Comparison of ENCODE assay signal across 25 cellular contexts in genomic region chr2:84477886-84478285, GRCh38. TPM values are rescaled to one million over a fixed set of nuclear protein-coding genes. Genes with fewer than 3 reads are reported as not detected.
"Had no signal": no experiment of that assay in that cellular context is flagged by ENCODE, and none has a peak within 500 bp of the region (broad histone marks: within the 10 kb centered on the region; RNA-seq: fewer than 3 reads in every experiment).

No MANE protein-coding gene starts in this region.

- H3K4me1 ChIP-seq: foreskin keratinocyte, tibial artery had no signal

- H3K27ac ChIP-seq: coronary artery, foreskin keratinocyte, lower lobe of right lung, right lobe of liver, tibial artery had no signal

- ATAC-seq: foreskin keratinocyte; left lobe of liver; lower lobe of right lung; right lobe of liver; stimulated activated effector memory CD8-positive, alpha-beta T cell treated with anti-CD3 and anti-CD28 coated beads, Interleukin-12 subunit alpha, Interleukin-12 subunit beta, amount 100 ng/mL, for 72 hours; stimulated activated naive CD8-positive, alpha-beta T cell treated with anti-CD3 and anti-CD28 coated beads, Interleukin-15, amount 100 ng/mL, for 72 hours had no signal

- H3K9me3 ChIP-seq: right lobe of liver had no signal

- H3K4me3 ChIP-seq: coronary artery, lower lobe of right lung, right lobe of liver, tibial artery had no signal

- DNase-seq: activated CD4-positive, alpha-beta memory T cell treated with anti-CD3 and anti-CD28 coated beads for 36 hours; activated CD4-positive, alpha-beta T cell treated with anti-CD3 and anti-CD28 coated beads for 48 hours; activated naive CD4-positive, alpha-beta T cell treated with anti-CD3 and anti-CD28 coated beads for 36 hours; activated naive CD8-positive, alpha-beta T cell treated with anti-CD3 and anti-CD28 coated beads, Interleukin-2, amount 10 ng/mL, durations not matched to agents 7 days and 5 days; activated T-cell treated with anti-CD3 and anti-CD28 coated beads, Interleukin-2, amount 50 U/mL, for 48 hours; amygdala; cerebellar nuclear complex; endodermal cell; foreskin keratinocyte; immature natural killer cell; lower lobe of right lung; mesendoderm; naive B cell; nucleus accumbens; posterior cingulate gyrus; right lobe of liver; small intestine; stimulated activated CD4-positive, alpha-beta T cell treated with anti-CD3 and anti-CD28 coated beads, Interleukin-2, amount 100 ng/mL, for 24 hours; stimulated activated naive CD8-positive, alpha-beta T cell treated with anti-CD3 and anti-CD28 coated beads, Interleukin-15, amount 100 ng/mL, for 72 hours; T-helper 9 cell; tibial artery had no signal

- H3K27me3 ChIP-seq: right lobe of liver, tibial artery had no signal

- H3K36me3 ChIP-seq: lower lobe of right lung, right lobe of liver, tibial artery had no signal

RNA-seq across cellular contexts. Expression of gene DNAH6, which starts 38.4 kb away (rescaled TPM):
- total RNA-seq: glomerular endothelial cell had no signal
